10 cellular contexts compared by ENCODE assay signal in genomic region chr7:138170959-138171703, GRCh38.
DNase-seq lines count a peak whose midpoint lies in the region; ATAC-seq and TF ChIP-seq lines count a peak whose summit lies in the region.
"Had no signal": no experiment of that assay in that cellular context is flagged by ENCODE, and none has a peak within 500 bp of the region (broad histone marks: within the 10 kb centered on the region; RNA-seq: fewer than 3 reads in every experiment).

No MANE protein-coding gene starts in this region.

- H3K4me1 Mint-ChIP-seq in activated T-cell treated with anti-CD3 and anti-CD28 coated beads, Interleukin-2, amount 50 U/mL, for 4 hours (ENCODE audit: low read depth) = peaks cover 4% of the 10 kb centered on the region
- H3K4me1 Mint-ChIP-seq in progenitor cell of endocrine pancreas (ENCODE audit: low read depth) = peaks cover 20% of the 10 kb centered on the region

- ATAC-seq in activated T-cell treated with anti-CD3 and anti-CD28 coated beads, Interleukin-2, amount 50 U/mL, for 4 hours = peak; percentile 46 to 70
- peak; percentile 90 for ATAC-seq in HG02759 (IDR thresholded peaks at IDR 0.05; ENCODE audit: unreplicated experiment)

- intact Hi-C loops in esophagus muscularis mucosa (cut with DNase I) = no loop called here

- H3K27ac ChIP-seq in suprapubic skin (no peak overlapping the region), esophagus muscularis mucosa (replicated peaks in 1 of 4) (no peak overlapping the region)
- H3K27ac ChIP-seq: ovary had no signal

- no peak for TF ChIP-seq POLR2A in suprapubic skin (IDR thresholded peaks at IDR 0.05)
- TF ChIP-seq POLR2A in esophagus muscularis mucosa (IDR thresholded peaks at IDR 0.05; ENCODE audit: low read depth) = no peak

- peaks cover 48% of the 10 kb centered on the region for H3K27me3 Mint-ChIP-seq in activated T-cell treated with anti-CD3 and anti-CD28 coated beads, Interleukin-2, amount 50 U/mL, for 4 hours (ENCODE audit: low read depth)
- no peaks in the 10 kb centered on the region for H3K27me3 Mint-ChIP-seq in progenitor cell of endocrine pancreas

- H3K4me3 Mint-ChIP-seq in activated T-cell treated with anti-CD3 and anti-CD28 coated beads, Interleukin-2, amount 50 U/mL, for 4 hours = no peak overlapping the region
- H3K4me3 Mint-ChIP-seq in progenitor cell of endocrine pancreas (ENCODE audit: low read depth) = no peak overlapping the region

- WGBS in suprapubic skin = 78% methylated on average over 7 of the region's 7 CpGs
- WGBS in esophagus muscularis mucosa = 83% methylated on average over 7 of the region's 7 CpGs

- TF ChIP-seq CTCF in progenitor cell of endocrine pancreas (IDR thresholded peaks at IDR 0.05; ENCODE audit: unreplicated experiment) = no peak
- no peak for TF ChIP-seq CTCF in suprapubic skin (IDR thresholded peaks at IDR 0.05)
- no peak for TF ChIP-seq CTCF in esophagus muscularis mucosa (IDR thresholded peaks at IDR 0.05)

- TF ChIP-seq EP300 in suprapubic skin (IDR thresholded peaks at IDR 0.05) (no peak), esophagus muscularis mucosa (IDR thresholded peaks at IDR 0.05) (no peak)

- no peak overlapping the region for H3K4me3 ChIP-seq in suprapubic skin
- H3K4me3 ChIP-seq in esophagus muscularis mucosa = no peak overlapping the region
- H3K4me3 ChIP-seq: ovary had no signal

- H3K27me3 ChIP-seq in suprapubic skin = no peaks in the 10 kb centered on the region
- no peaks in the 10 kb centered on the region for H3K27me3 ChIP-seq in esophagus muscularis mucosa
- H3K27me3 ChIP-seq: ovary had no signal

- no peaks in the 10 kb centered on the region for H3K36me3 Mint-ChIP-seq in activated T-cell treated with anti-CD3 and anti-CD28 coated beads, Interleukin-2, amount 50 U/mL, for 4 hours (ENCODE audit: insufficient read depth)
- H3K36me3 Mint-ChIP-seq in progenitor cell of endocrine pancreas (ENCODE audit: insufficient read depth) = peaks cover 4% of the 10 kb centered on the region

- H3K4me1 ChIP-seq in suprapubic skin (no peaks in the 10 kb centered on the region), esophagus muscularis mucosa (no peaks in the 10 kb centered on the region)

- H3K9me3 Mint-ChIP-seq in activated T-cell treated with anti-CD3 and anti-CD28 coated beads, Interleukin-2, amount 50 U/mL, for 4 hours = peaks cover 10% of the 10 kb centered on the region
- H3K9me3 Mint-ChIP-seq in progenitor cell of endocrine pancreas (ENCODE audit: low read depth) = peaks cover 18% of the 10 kb centered on the region

- H3K36me3 ChIP-seq in suprapubic skin = no peaks in the 10 kb centered on the region
- H3K36me3 ChIP-seq in esophagus muscularis mucosa = no peaks in the 10 kb centered on the region
- H3K36me3 ChIP-seq: ovary had no signal

- H3K9me3 ChIP-seq in suprapubic skin = peaks cover 7% of the 10 kb centered on the region
- peaks cover 0 to 13% (median 0%) of the 10 kb centered on the region in 4 donors for H3K9me3 ChIP-seq in esophagus muscularis mucosa
- H3K9me3 ChIP-seq: ovary had no signal

- no peak for DNase-seq in activated T-cell treated with anti-CD3 and anti-CD28 coated beads, Interleukin-2, amount 50 U/mL, for 4 hours
- no peak for DNase-seq in activated T-cell treated with anti-CD3 and anti-CD28 coated beads, Interleukin-2, amount 50 U/mL, for 1 hour
- peak; percentile 43 for DNase-seq in M059J (ENCODE audit: low read depth)
- DNase-seq in progenitor cell of endocrine pancreas (ENCODE audit: low spot score, unreplicated experiment) = no peak
- no peak for DNase-seq in NCI-H1105 treated with DMSO at 0.1 percent for 48 hours (lab: John Stamatoyannopoulos, UW)
- no peak for DNase-seq in suprapubic skin (ENCODE audit: low spot score in 2 of 2)
- DNase-seq in esophagus muscularis mucosa (ENCODE audit: extremely low spot score) = no peak
- DNase-seq: ovary; stimulated activated naive CD4-positive, alpha-beta T cell had no signal

- H3K27ac Mint-ChIP-seq in progenitor cell of endocrine pancreas = peak overlapping the region; percentile 70
